Comparison of ENCODE assay signal across 16 cellular contexts in genomic region chr6:403659-404655, GRCh38. TPM values are rescaled to one million over a fixed set of nuclear protein-coding genes. Genes with fewer than 3 reads are reported as not detected.
A peak's percentile ranks its signal among the peaks of the same experiment; 100 is the strongest.
DNase-seq lines count a peak whose midpoint lies in the region; ATAC-seq, FAIRE-seq and TF ChIP-seq lines count a peak whose summit lies in the region.
"Had no signal": no experiment of that assay in that cellular context is flagged by ENCODE, and none has a peak within 500 bp of the region (broad histone marks: within the 10 kb centered on the region; RNA-seq: fewer than 3 reads in every experiment).

No MANE protein-coding gene starts in this region.

- peaks cover 24% of the 10 kb centered on the region for H4K20me1 ChIP-seq in GM12878 (ENCODE audit: control insufficient read depth, insufficient read depth)

- TF ChIP-seq CTCF in GM12878 (IDR thresholded peaks at IDR 0.05 in 2 of 3, conservative IDR thresholded peaks at IDR 0.05 in 1 of 3; ENCODE audit: control insufficient read depth in 2 of 3, extremely low read depth in 1 of 3, insufficient read depth in 1 of 3, low read depth in 3 of 3, low read length in 3 of 3): no peak
- TF ChIP-seq CTCF in glutamatergic neuron (IDR thresholded peaks at IDR 0.05; ENCODE audit: partially characterized antibody, unreplicated experiment): no peak

- POLR2A ChIA-PET in GM12878 (lab: Charles Lee): interaction anchor here (0.6 to 4.6 kb wide), 9 partner anchors 10 to 214 kb away, joined by 3 to 42 read pairs (median 4); partner anchors contain the start of gene IRF4

- no peaks in the 10 kb centered on the region for H3K9me3 Mint-ChIP-seq in stimulated activated memory B cell treated with anti-CD40 and anti-IgM and Interleukin-4, amounts not matched to agents 10 μg/mL and 1 μg/mL and 100 μg/mL, for 72 hours
- peaks cover 6% of the 10 kb centered on the region for H3K9me3 Mint-ChIP-seq in glutamatergic neuron (ENCODE audit: unreplicated experiment)
- H3K9me3 Mint-ChIP-seq: immature natural killer cell had no signal

- TF ChIP-seq POLR2A in GM18951 (IDR thresholded peaks at IDR 0.05; ENCODE audit: extremely low read depth, insufficient read depth, insufficient read length) (peak; percentile 60), GM12878 (IDR thresholded peaks at IDR 0.05; ENCODE audit: low read depth, low read length) (peak; percentile 77)

- TF ChIP-seq EP300 in GM12878 (IDR thresholded peaks at IDR 0.05; ENCODE audit: borderline replicate concordance in 1 of 2, control insufficient read depth in 1 of 2, low read depth in 2 of 2, low read length in 2 of 2): no peak

- CTCF ChIA-PET in GM12878 (lab: Yijun Ruan, JAX): interaction anchor here (0.8 to 4.2 kb wide), 14 partner anchors 10 to 215 kb away, joined by 3 to 21 read pairs (median 4); no protein-coding TSS in a partner anchor

- no peaks in the 10 kb centered on the region for H3K27me3 ChIP-seq in GM12878 (replicated peaks in 1 of 2; ENCODE audit: control insufficient read depth in 2 of 2, insufficient read depth in 2 of 2, low read length in 1 of 2)
- H3K27me3 ChIP-seq: sigmoid colon had no signal

- RAD21 ChIA-PET in GM12878 (lab: Charles Lee; ENCODE audit: unreplicated experiment): interaction anchor here (0.5 to 5.4 kb wide), 28 partner anchors 8 to 214 kb away, joined by 3 to 50 read pairs (median 4); partner anchors contain the start of gene IRF4

- H3K36me3 Mint-ChIP-seq in stimulated activated memory B cell treated with anti-CD40 and anti-IgM and Interleukin-4, amounts not matched to agents 10 μg/mL and 1 μg/mL and 100 μg/mL, for 72 hours: peaks cover 91% of the 10 kb centered on the region
- peaks cover 16% of the 10 kb centered on the region for H3K36me3 Mint-ChIP-seq in glutamatergic neuron (ENCODE audit: unreplicated experiment)

- H3K4me3 ChIP-seq in GM12878: peak overlapping the region; percentile 59
- H3K4me3 ChIP-seq: sigmoid colon, SK-N-MC had no signal

- H2AFZ ChIP-seq in GM12878 (ENCODE audit: control insufficient read depth, low read depth, low read length): no peak overlapping the region

- peaks cover 76% of the 10 kb centered on the region for H3K4me1 Mint-ChIP-seq in stimulated activated memory B cell treated with anti-CD40 and anti-IgM and Interleukin-4, amounts not matched to agents 10 μg/mL and 1 μg/mL and 100 μg/mL, for 72 hours
- H3K4me1 Mint-ChIP-seq in glutamatergic neuron (ENCODE audit: low read depth, unreplicated experiment): no peaks in the 10 kb centered on the region

- FAIRE-seq in GM12878 (lab: Jason Lieb, UNC): no peak
- FAIRE-seq: bronchial epithelial cell had no signal

- peak overlapping the region; percentile 90 for H3K27ac Mint-ChIP-seq in stimulated activated memory B cell treated with anti-CD40 and anti-IgM and Interleukin-4, amounts not matched to agents 10 μg/mL and 1 μg/mL and 100 μg/mL, for 72 hours
- H3K27ac Mint-ChIP-seq in glutamatergic neuron (ENCODE audit: unreplicated experiment): no peak overlapping the region

- H3K27me3 Mint-ChIP-seq in stimulated activated memory B cell treated with anti-CD40 and anti-IgM and Interleukin-4, amounts not matched to agents 10 μg/mL and 1 μg/mL and 100 μg/mL, for 72 hours: no peaks in the 10 kb centered on the region
- peaks cover 2% of the 10 kb centered on the region for H3K27me3 Mint-ChIP-seq in glutamatergic neuron (ENCODE audit: unreplicated experiment)

- TF ChIP-seq RAD21 in GM12878 (IDR thresholded peaks at IDR 0.05; ENCODE audit: insufficient read depth, low read depth, low read length): no peak

- peak overlapping the region; percentile 69 for H3K4me3 Mint-ChIP-seq in stimulated activated memory B cell treated with anti-CD40 and anti-IgM and Interleukin-4, amounts not matched to agents 10 μg/mL and 1 μg/mL and 100 μg/mL, for 72 hours
- no peak overlapping the region for H3K4me3 Mint-ChIP-seq in glutamatergic neuron (ENCODE audit: unreplicated experiment)
- H3K4me3 Mint-ChIP-seq: immature natural killer cell had no signal

- H3K36me3 ChIP-seq in GM12878 (ENCODE audit: control insufficient read depth in 2 of 2, insufficient read depth in 2 of 2, low read length in 1 of 2): peaks cover 49 to 67% of the 10 kb centered on the region in 2 experiments
- H3K36me3 ChIP-seq: sigmoid colon had no signal

- no peaks in the 10 kb centered on the region for H3K9me3 ChIP-seq in GM12878 (replicated peaks; ENCODE audit: control insufficient read depth, insufficient read depth, low read length)
- H3K9me3 ChIP-seq: Caco-2, sigmoid colon had no signal

- SMC1A ChIA-PET in GM12878 (lab: Charles Lee; ENCODE audit: uncharacterized antibody, unreplicated experiment): interaction anchor here (0.6 to 6.1 kb wide), 36 partner anchors 10 to 220 kb away, joined by 3 to 68 read pairs (median 4); partner anchors contain the start of gene IRF4

- WGBS in GM12878 (ENCODE audit: insufficient coverage, insufficient replicate concordance, low lambda C conversion rate, missing lambda C conversion rate): 63% methylated on average over 19 of the region's 19 CpGs

- no TSS peak for BruUV-seq in GM12878 (replicated peaks; lab: Mats Ljungman, UMichigan)

- H3K4me1 ChIP-seq in GM12878 (ENCODE audit: control insufficient read depth, insufficient read depth, low read length): peaks cover 10% of the 10 kb centered on the region
- H3K4me1 ChIP-seq: Caco-2 had no signal

- peaks cover 62% of the 10 kb centered on the region for H3K79me2 ChIP-seq in GM12878 (ENCODE audit: control insufficient read depth, insufficient read depth, low read length)

- peak overlapping the region; percentile 57 for H3K4me2 ChIP-seq in GM12878 (ENCODE audit: control insufficient read depth, insufficient read depth)

- peak; percentile 25 for ATAC-seq in GM12878
- ATAC-seq in stimulated activated memory B cell treated with anti-CD40 and anti-IgM and Interleukin-4, amounts not matched to agents 10 μg/mL and 1 μg/mL and 100 μg/mL, for 72 hours: peak; percentile 65
- ATAC-seq in GM19351 (IDR thresholded peaks at IDR 0.05; ENCODE audit: unreplicated experiment): no peak

- intact Hi-C loops in GM12878 (cut with micrococcal nuclease; ENCODE audit: unreplicated experiment): no loop called here

- DNase-seq in activated CD4-positive, alpha-beta T cell treated with anti-CD3 and anti-CD28 coated beads for 48 hours: peak; percentile 82
- DNase-seq in GM12878 (ENCODE audit: low read depth, low spot score): no peak
- DNase-seq in GDM1 (lab: John Stamatoyannopoulos, UW): no peak
- no peak for DNase-seq in glutamatergic neuron
- DNase-seq: Caco-2, immature natural killer cell, NCI-H1105 treated with DMSO at 0.1 percent for 48 hours, NCI-H774, sigmoid colon had no signal

- no peak overlapping the region for H3K9ac ChIP-seq in GM12878 (ENCODE audit: control insufficient read depth, insufficient read depth, low read length)

- H3K27ac ChIP-seq in GM12878 (ENCODE audit: control insufficient read depth, insufficient read depth): peak overlapping the region; percentile 48; the same call in 1 of the 2 replicates
- H3K27ac ChIP-seq: HL-60, sigmoid colon, SK-N-MC had no signal

- in situ Hi-C loops in GM18951 (cut with MboI; ENCODE audit: low sequenced_read_pairs, unreplicated experiment) (no loop called here), GM12878 (cut with MboI) (no loop called here)

TF ChIP-seq in GM12878, 131 proteins besides CTCF, POLR2A, EP300 and RAD21 (continues in another document):
- TF ChIP-seq NFIC (IDR thresholded peaks at IDR 0.05; ENCODE audit: low read depth, low read length) (no peak), RBBP5 (conservative IDR thresholded peaks at IDR 0.05) (no peak), PRDM15 (CRISPR knock-in tag; IDR thresholded peaks at IDR 0.05) (peak; percentile 43; the same call in 1 of the 2 replicates), SMARCA5 (IDR thresholded peaks at IDR 0.05) (no peak), HDGF (IDR thresholded peaks at IDR 0.05) (no peak)

RNA-seq across cellular contexts. Expression of gene IRF4, which starts 12.4 kb away (rescaled TPM):
- total RNA-seq in GM12878 (2013; cell fraction: nucleolus; rRNA removed): 825 and 857 TPM in 2 replicates
- total RNA-seq in GM12878 (2014; rRNA removed) (287 and 295 TPM in 2 replicates), GM12878 (2014; rRNA removed; fragmentation: Illumina TruSeq; extraction: Trizol) (217 and 228 TPM in 2 replicates), GM12878 (2021) (495 and 498 TPM in 2 replicates), glutamatergic neuron (ENCODE audit: unreplicated experiment) (0.37 TPM)
- 299 TPM for polyA plus RNA-seq in GM12878 (2011; ENCODE audit: low read depth)
- polyA plus RNA-seq in GM12878 (2011; rRNA removed) (252 and 320 TPM in 2 replicates), GM12878 (2014; fragmentation: Illumina TruSeq; extraction: Trizol) (223 and 228 TPM in 2 replicates), GM12878 (2014; fragmentation: Nextera tagmentation; extraction: Ambion mirVana) (10 to 100 TPM; 50.0 to 98.9 TPM), GM12878 (2014; rRNA removed) (187 and 205 TPM in 2 replicates), GM12878 (2016; fragmentation: Nextera tagmentation; extraction: Ambion mirVana) (100 to 1,000 TPM; 295 to 297 TPM)
- 352 and 442 TPM in 2 replicates for polyA plus RNA-seq in GM12878 (2011; cell fraction: cytosol; rRNA removed)
- 848 and 1,001 TPM in 2 replicates for polyA plus RNA-seq in GM12878 (2011; cell fraction: nucleus; rRNA removed)
- polyA plus RNA-seq in GM12878 (2012): 262 and 367 TPM in 2 replicates
- 364 and 403 TPM in 2 replicates for polyA minus RNA-seq in GM12878 (2011; rRNA and poly(A)+ RNA removed)
- polyA minus RNA-seq in GM12878 (2011; cell fraction: cytosol; rRNA and poly(A)+ RNA removed): 196 and 207 TPM in 2 replicates
- polyA minus RNA-seq in GM12878 (2011; cell fraction: nucleus; rRNA and poly(A)+ RNA removed): 241 and 321 TPM in 2 replicates
- total RNA-seq: bronchial epithelial cell, Caco-2, myocyte had no signal

Comparison
In these comparisons a context has a peak if more than half of its experiments do, and no peak if none do; other contexts are left out.
1. RNA of gene IRF4, which starts 12.4 kb away (total RNA-seq): 217 to 857 TPM in GM12878; 0.37 TPM in glutamatergic neuron (single experiment); every median in the first group is over 100 times any median in the second.